1 cellular context compared by ENCODE assay signal in the genomic region with DNA sequence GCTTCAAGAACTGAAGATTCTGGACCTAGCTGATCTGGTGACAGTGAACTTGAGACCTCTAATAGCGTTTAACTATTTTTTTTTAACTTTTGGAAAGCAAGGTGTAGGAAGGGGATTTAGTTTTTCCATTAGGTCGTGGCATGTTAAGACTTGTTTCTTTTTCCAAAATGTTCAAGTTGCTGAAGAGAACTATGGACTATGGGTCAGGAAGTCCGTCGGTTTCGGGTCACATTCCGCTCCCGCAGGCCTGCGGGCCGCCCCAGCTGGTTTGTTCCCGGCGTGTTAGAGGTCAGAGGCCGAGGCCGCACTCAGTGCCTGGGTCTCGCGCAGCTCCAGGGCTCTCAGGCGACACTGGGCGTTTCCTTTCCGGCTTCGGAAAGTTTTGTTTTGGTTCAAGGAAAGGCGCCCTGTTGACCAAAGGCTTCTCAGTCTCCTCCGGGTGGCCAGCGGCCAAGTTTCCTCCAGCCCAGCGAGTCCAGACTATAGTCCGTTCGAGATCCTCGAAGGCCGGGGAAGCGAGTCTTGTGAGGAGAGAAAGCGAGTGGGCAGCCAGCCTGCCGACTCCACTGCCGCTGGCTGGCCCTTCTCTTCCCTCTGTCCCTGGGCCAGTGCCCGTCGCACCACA.
A peak's percentile ranks its signal among the peaks of the same experiment; 100 is the strongest.
TF ChIP-seq lines count a peak whose summit lies in the region.

No MANE protein-coding gene starts in this region.

TF ChIP-seq in GM12878, 131 proteins besides CTCF, POLR2A, EP300 and RAD21:
- peak; percentile 56; the same call in 1 of the 2 replicates for TF ChIP-seq NR2F1 (conservative IDR thresholded peaks at IDR 0.05)
- TF ChIP-seq SMAD1 (IDR thresholded peaks at IDR 0.05; ENCODE audit: low read depth, partially characterized antibody), result no peak
- TF ChIP-seq NR2C1 (IDR thresholded peaks at IDR 0.05), result peak; percentile 41; the same call in 1 of the 2 replicates
